In genomic region chr1:43934986-43935324, GRCh38 we compare ENCODE assay signal across 13 cellular contexts. TPM values are rescaled to one million over a fixed set of nuclear protein-coding genes. Genes with fewer than 3 reads are reported as not detected.
DNase-seq lines count a peak whose midpoint lies in the region; ATAC-seq, FAIRE-seq and TF ChIP-seq lines count a peak whose summit lies in the region.
"Had no signal": no experiment of that assay in that cellular context is flagged by ENCODE, and none has a peak within 500 bp of the region (broad histone marks: within the 10 kb centered on the region; RNA-seq: fewer than 3 reads in every experiment).

No MANE protein-coding gene starts in this region.

- no peaks in the 10 kb centered on the region for H3K27me3 ChIP-seq in SK-N-SH (ENCODE audit: insufficient read depth)
- H3K27me3 ChIP-seq in GM12878 (replicated peaks in 1 of 2; ENCODE audit: control insufficient read depth in 2 of 2, insufficient read depth in 2 of 2, low read length in 1 of 2), result no peaks in the 10 kb centered on the region
- peaks cover 48% of the 10 kb centered on the region for H3K27me3 ChIP-seq in iPS-20b (ENCODE audit: insufficient read depth, low read length)
- H3K27me3 ChIP-seq in transverse colon, result peaks cover 13% of the 10 kb centered on the region
- H3K27me3 ChIP-seq in ovary, result no peaks in the 10 kb centered on the region
- H3K27me3 ChIP-seq: brain microvascular endothelial cell had no signal

- FAIRE-seq in GM12878 (lab: Jason Lieb, UNC), result no peak

- WGBS in SK-N-SH (ENCODE audit: low lambda C conversion rate), result 45% methylated on average over 4 of the region's 5 CpGs
- 36% methylated on average over 5 of the region's 5 CpGs for WGBS in GM12878 (ENCODE audit: insufficient coverage, insufficient replicate concordance, low lambda C conversion rate, missing lambda C conversion rate)
- WGBS in transverse colon (ENCODE audit: low coverage in 1 of 2), 2 donors, result 48% methylated on average over 5 of the region's 5 CpGs; no CpG with 5 or more reads in 1 of the 2 donors
- WGBS in ovary, 3 donors, result 37 to 51% (median 38%) methylated on average over 5 of the region's 5 CpGs

- ATAC-seq in SK-N-SH treated with all-trans-retinoic acid at 6 μM for 48 hours (no peak; the same call in 2 of the 3 replicates), GM12878 (no peak), esophagus mucosa (no peak), GM19328 (IDR thresholded peaks at IDR 0.05; ENCODE audit: unreplicated experiment) (no peak)

- H3K4me2 ChIP-seq in SK-N-SH (no peak overlapping the region), GM12878 (ENCODE audit: control insufficient read depth, insufficient read depth) (no peak overlapping the region)

- H3K4me3 ChIP-seq in SK-N-SH (ENCODE audit: low read depth in 2 of 2, low read length in 1 of 2) (no peak overlapping the region; a peak in 1 of 4 replicates), GM12878 (no peak overlapping the region), iPS-20b (ENCODE audit: low read length) (peak overlapping the region; percentile 59; the same call in 1 of the 2 replicates), transverse colon (no peak overlapping the region), ovary (no peak overlapping the region)

- H3K9me3 ChIP-seq in SK-N-SH, result no peaks in the 10 kb centered on the region
- H3K9me3 ChIP-seq in GM12878 (replicated peaks; ENCODE audit: control insufficient read depth, insufficient read depth, low read length), result no peaks in the 10 kb centered on the region
- H3K9me3 ChIP-seq in iPS-20b (ENCODE audit: insufficient read depth, low read depth, low read length), result no peaks in the 10 kb centered on the region
- no peaks in the 10 kb centered on the region for H3K9me3 ChIP-seq in transverse colon
- no peaks in the 10 kb centered on the region for H3K9me3 ChIP-seq in ovary
- H3K9me3 ChIP-seq: BLaER1 had no signal

- intact Hi-C loops in GM12878 (cut with micrococcal nuclease; ENCODE audit: unreplicated experiment) (loop anchor here (1.0 to 5.0 kb wide), 3 partner anchors 98 to 406 kb away; no protein-coding TSS in a partner anchor), transverse colon (cut with DNase I; ENCODE audit: low total_unique reads) (no loop called here), ovary (cut with DNase I) (loop anchor here (2.0 to 10.0 kb wide), 5 partner anchors 168 to 710 kb away; partner anchors contain the start of gene PTPRF (in 1 of the 4))

- H4K20me1 ChIP-seq in SK-N-SH (ENCODE audit: insufficient read depth) (no peaks in the 10 kb centered on the region), GM12878 (ENCODE audit: control insufficient read depth, insufficient read depth) (no peaks in the 10 kb centered on the region)

- SMC1A ChIA-PET in GM12878 (lab: Charles Lee; ENCODE audit: uncharacterized antibody, unreplicated experiment), result interaction anchor here (0.6 to 8.7 kb wide), 52 partner anchors 9 to 708 kb away, joined by 3 to 481 read pairs (median 5); partner anchors contain the start of genes IPO13 and KDM4A

- H3K4me1 ChIP-seq in SK-N-SH (ENCODE audit: control insufficient read depth in 1 of 2, insufficient read depth in 2 of 2, low read depth in 1 of 2, low read length in 1 of 2) (peaks cover 0 to 10% of the 10 kb centered on the region in 2 experiments; a peak in 2 of 4 replicates), GM12878 (ENCODE audit: control insufficient read depth, insufficient read depth, low read length) (peaks cover 11% of the 10 kb centered on the region), iPS-20b (ENCODE audit: insufficient read depth, low read length) (peaks cover 23% of the 10 kb centered on the region), transverse colon (peaks cover 19 to 39% (median 32%) of the 10 kb centered on the region in 4 donors), ovary (ENCODE audit: insufficient read depth) (peaks cover 4% of the 10 kb centered on the region)

- H3K27ac ChIP-seq in SK-N-SH (ENCODE audit: low read depth in 2 of 2, low read length in 1 of 2), result no peak overlapping the region
- H3K27ac ChIP-seq in GM12878 (ENCODE audit: control insufficient read depth, insufficient read depth), result no peak overlapping the region
- H3K27ac ChIP-seq in iPS-20b (ENCODE audit: low read length), result no peak overlapping the region
- H3K27ac ChIP-seq in transverse colon, result peak overlapping the region in 3 of 4 donors; percentile 80 to 84 (median 80)
- H3K27ac ChIP-seq in ovary, result no peak overlapping the region
- H3K27ac ChIP-seq: BLaER1, brain microvascular endothelial cell had no signal

- H3K79me2 ChIP-seq in SK-N-SH (ENCODE audit: insufficient read depth) (no peaks in the 10 kb centered on the region), GM12878 (ENCODE audit: control insufficient read depth, insufficient read depth, low read length) (no peaks in the 10 kb centered on the region)

- no peak for TF ChIP-seq CTCF in SK-N-SH (IDR thresholded peaks at IDR 0.05)
- no peak for TF ChIP-seq CTCF in GM12878 (IDR thresholded peaks at IDR 0.05 in 2 of 3, conservative IDR thresholded peaks at IDR 0.05 in 1 of 3; ENCODE audit: control insufficient read depth in 2 of 3, extremely low read depth in 1 of 3, insufficient read depth in 1 of 3, low read depth in 3 of 3, low read length in 3 of 3)
- TF ChIP-seq CTCF in transverse colon (IDR thresholded peaks at IDR 0.05), result no peak
- TF ChIP-seq CTCF in ovary (IDR thresholded peaks at IDR 0.05), result no peak

- POLR2A ChIA-PET in SK-N-SH (lab: Yijun Ruan, JAX) (interaction anchor here (0.6 to 2.8 kb wide), 6 partner anchors 11 to 285 kb away, joined by 3 to 26 read pairs (median 5); partner anchors contain the start of genes KDM4A and ST3GAL3), GM12878 (lab: Charles Lee) (interaction anchor here (0.6 to 1.9 kb wide), 6 partner anchors 10 to 284 kb away, joined by 3 to 24 read pairs (median 6); no protein-coding TSS in a partner anchor)

- DNase-seq in SK-N-SH (no peak), GM12878 (ENCODE audit: low read depth, low spot score) (no peak), transverse colon (no peak), ovary (no peak)
- DNase-seq: DMS 273 treated with DMSO at 0.1 percent for 48 hours had no signal

- H2AFZ ChIP-seq in SK-N-SH (ENCODE audit: low read depth) (no peak overlapping the region), GM12878 (ENCODE audit: control insufficient read depth, low read depth, low read length) (no peak overlapping the region)

- no TSS peak for BruUV-seq in GM12878 (replicated peaks; lab: Mats Ljungman, UMichigan)

- H3F3A ChIP-seq in SK-N-SH (replicated peaks; ENCODE audit: insufficient read depth), result no peaks in the 10 kb centered on the region

- no peak overlapping the region for H3K9ac ChIP-seq in SK-N-SH
- no peak overlapping the region for H3K9ac ChIP-seq in GM12878 (ENCODE audit: control insufficient read depth, insufficient read depth, low read length)
- H3K9ac ChIP-seq in iPS-20b (ENCODE audit: low read depth, low read length), result no peak overlapping the region
- H3K9ac ChIP-seq: BLaER1 had no signal

- TF ChIP-seq RAD21 in SK-N-SH (IDR thresholded peaks at IDR 0.05; ENCODE audit: low read length) (no peak), GM12878 (IDR thresholded peaks at IDR 0.05; ENCODE audit: insufficient read depth, low read depth, low read length) (no peak)

- H3K36me3 ChIP-seq in SK-N-SH (replicated peaks in 1 of 2; ENCODE audit: control insufficient read depth in 1 of 2, insufficient read depth in 2 of 2, low read length in 1 of 2) (peaks cover 0 to 3% of the 10 kb centered on the region in 2 experiments), GM12878 (ENCODE audit: control insufficient read depth in 2 of 2, insufficient read depth in 2 of 2, low read length in 1 of 2) (no peaks in the 10 kb centered on the region), iPS-20b (ENCODE audit: insufficient read depth, low read depth, low read length) (peaks cover 8% of the 10 kb centered on the region; the same call in 1 of the 2 replicates), transverse colon (no peaks in the 10 kb centered on the region), ovary (no peaks in the 10 kb centered on the region)

- RAD21 ChIA-PET in GM12878 (lab: Charles Lee; ENCODE audit: unreplicated experiment), result interaction anchor here (0.6 to 13.3 kb wide), 53 partner anchors 10 to 708 kb away, joined by 3 to 587 read pairs (median 4); partner anchors contain the start of genes ATP6V0B, IPO13, KDM4A and PTPRF

- CTCF ChIA-PET in SK-N-SH (lab: Yijun Ruan, JAX), result interaction anchor here (0.6 to 15.4 kb wide), 87 partner anchors 10 to 1472 kb away, joined by 3 to 533 read pairs (median 5); partner anchors contain the start of genes CCDC24, DPH2, IPO13 and KDM4A
- CTCF ChIA-PET in GM12878 (lab: Yijun Ruan, JAX), result interaction anchor here (0.6 to 19.3 kb wide), 97 partner anchors 11 to 882 kb away, joined by 3 to 1117 read pairs (median 5); partner anchors contain the start of genes IPO13, KDM4A and ST3GAL3

- in situ Hi-C loops in GM12878 (cut with MboI) (loop anchor here (5.0 kb wide), 2 partner anchors 173 to 408 kb away; no protein-coding TSS in a partner anchor), transverse colon (cut with MboI; ENCODE audit: low pct_ligation_motif_present in 1 of 4, low pct_unique_long_range_greater_than_20kb in 1 of 4, low sequenced_read_pairs in 3 of 4) (loop anchor here (5.0 to 25.0 kb wide), 5 partner anchors 160 to 398 kb away; partner anchors contain the start of gene PTPRF (in 1 of the 4))

- no peak for TF ChIP-seq POLR2A in GM12878 (IDR thresholded peaks at IDR 0.05; ENCODE audit: low read depth, low read length)
- TF ChIP-seq POLR2A in transverse colon (IDR thresholded peaks at IDR 0.05), result no peak
- TF ChIP-seq POLR2A in ovary (IDR thresholded peaks at IDR 0.05), result no peak

- no peaks in the 10 kb centered on the region for H3K9me2 ChIP-seq in SK-N-SH

- TF ChIP-seq EP300 in SK-N-SH (IDR thresholded peaks at IDR 0.05; ENCODE audit: borderline replicate concordance in 1 of 2, low read depth in 1 of 2, low read length in 1 of 2) (no peak), GM12878 (IDR thresholded peaks at IDR 0.05; ENCODE audit: borderline replicate concordance in 1 of 2, control insufficient read depth in 1 of 2, low read depth in 2 of 2, low read length in 2 of 2) (no peak), transverse colon (IDR thresholded peaks at IDR 0.05; ENCODE audit: low read depth) (no peak), ovary (IDR thresholded peaks at IDR 0.05) (no peak)

RNA-seq across cellular contexts. Expression of gene ARTN, which starts 1.4 kb away (rescaled TPM):
- polyA plus RNA-seq in SK-N-SH (2012; rRNA removed), result 0.26 and 0.69 TPM in 2 replicates
- 0.17 TPM in 1 of 2 replicates, not detected in the other for polyA plus RNA-seq in SK-N-SH (2012; cell fraction: cytosol; rRNA removed)
- polyA plus RNA-seq in SK-N-SH (2012; cell fraction: nucleus; rRNA removed), result 3.6 and 6.6 TPM in 2 replicates
- 0.73 TPM in 1 of 2 replicates, not detected in the other for total RNA-seq in GM12878 (2013; cell fraction: nucleolus; rRNA removed)
- 0.98 and 2.1 TPM in 2 replicates for total RNA-seq in GM12878 (2014; rRNA removed)
- 0.40 and 0.69 TPM in 2 replicates for total RNA-seq in GM12878 (2014; rRNA removed; fragmentation: Illumina TruSeq; extraction: Trizol)
- 1.8 and 2.9 TPM in 2 replicates for total RNA-seq in GM12878 (2021)
- polyA plus RNA-seq in GM12878 (2011; ENCODE audit: low read depth), result not detected
- 0.11 TPM in 1 of 2 replicates, not detected in the other for polyA plus RNA-seq in GM12878 (2011; rRNA removed)
- 0.17 TPM in 1 of 2 replicates, not detected in the other for polyA plus RNA-seq in GM12878 (2011; cell fraction: cytosol; rRNA removed)
- polyA plus RNA-seq in GM12878 (2011; cell fraction: nucleus; rRNA removed), result 0.87 and 1.1 TPM in 2 replicates
- polyA plus RNA-seq in GM12878 (2012), result 1.4 and 1.8 TPM in 2 replicates
- 0.34 and 0.36 TPM in 2 replicates for polyA plus RNA-seq in GM12878 (2014; fragmentation: Illumina TruSeq; extraction: Trizol)
- polyA plus RNA-seq in GM12878 (2014; fragmentation: Nextera tagmentation; extraction: Ambion mirVana), result under 1 TPM; 0.06 to 0.16 TPM
- 1.4 and 2.8 TPM in 2 replicates for polyA plus RNA-seq in GM12878 (2014; rRNA removed)
- polyA plus RNA-seq in GM12878 (2016; fragmentation: Nextera tagmentation; extraction: Ambion mirVana), result under 1 TPM in 1 of 2 experiments, not detected in 1; 0.21 TPM
- not detected in 2 replicates for polyA minus RNA-seq in GM12878 (2011; rRNA and poly(A)+ RNA removed)
- polyA minus RNA-seq in GM12878 (2011; cell fraction: cytosol; rRNA and poly(A)+ RNA removed), result not detected in 2 replicates
- 0.38 TPM in 1 of 2 replicates, not detected in the other for polyA minus RNA-seq in GM12878 (2011; cell fraction: nucleus; rRNA and poly(A)+ RNA removed)
- total RNA-seq in transverse colon, result 10 to 100 TPM in 1 of 4 donors, 1 to 10 TPM in 2, under 1 TPM in 1; 0.96 to 17.5 (median 1.9) TPM
- total RNA-seq in ovary, result 1 to 10 TPM in 3 of 7 donors, under 1 TPM in 4; 0.72 to 1.3 (median 0.92) TPM
- polyA plus RNA-seq in ovary, result under 1 TPM in 1 of 2 donors, not detected in 1; 0.75 TPM
- total RNA-seq in esophagus mucosa, result 7.4 TPM
- total RNA-seq: A172, pulmonary artery endothelial cell had no signal

RNA-seq across cellular contexts. Expression of gene IPO13, which starts 11.8 kb away (rescaled TPM):
- 15.5 and 16.7 TPM in 2 replicates for polyA plus RNA-seq in SK-N-SH (2012; rRNA removed)
- 6.2 and 9.5 TPM in 2 replicates for polyA plus RNA-seq in SK-N-SH (2012; cell fraction: cytosol; rRNA removed)
- polyA plus RNA-seq in SK-N-SH (2012; cell fraction: nucleus; rRNA removed), result 52.6 and 55.7 TPM in 2 replicates
- total RNA-seq in GM12878 (2013; cell fraction: nucleolus; rRNA removed), result 9.0 and 13.3 TPM in 2 replicates
- 18.2 and 18.4 TPM in 2 replicates for total RNA-seq in GM12878 (2014; rRNA removed)
- total RNA-seq in GM12878 (2014; rRNA removed; fragmentation: Illumina TruSeq; extraction: Trizol), result 7.3 and 10.1 TPM in 2 replicates
- 22.1 and 26.6 TPM in 2 replicates for total RNA-seq in GM12878 (2021)
- polyA plus RNA-seq in GM12878 (2011; ENCODE audit: low read depth), result 4.5 TPM
- polyA plus RNA-seq in GM12878 (2011; rRNA removed), result 5.6 and 9.3 TPM in 2 replicates
- 19.2 TPM in 2 replicates for polyA plus RNA-seq in GM12878 (2011; cell fraction: cytosol; rRNA removed)
- polyA plus RNA-seq in GM12878 (2011; cell fraction: nucleus; rRNA removed), result 29.3 and 36.2 TPM in 2 replicates
- 8.2 and 9.6 TPM in 2 replicates for polyA plus RNA-seq in GM12878 (2012)
- 8.5 and 14.0 TPM in 2 replicates for polyA plus RNA-seq in GM12878 (2014; fragmentation: Illumina TruSeq; extraction: Trizol)
- polyA plus RNA-seq in GM12878 (2014; fragmentation: Nextera tagmentation; extraction: Ambion mirVana), result 1 to 10 TPM; 7.1 to 9.5 TPM
- polyA plus RNA-seq in GM12878 (2014; rRNA removed), result 16.5 and 17.9 TPM in 2 replicates
- 10 to 100 TPM; 21.5 TPM for polyA plus RNA-seq in GM12878 (2016; fragmentation: Nextera tagmentation; extraction: Ambion mirVana)
- 24.2 and 29.7 TPM in 2 replicates for polyA minus RNA-seq in GM12878 (2011; rRNA and poly(A)+ RNA removed)
- polyA minus RNA-seq in GM12878 (2011; cell fraction: cytosol; rRNA and poly(A)+ RNA removed), result 8.6 and 16.2 TPM in 2 replicates
- 8.7 and 14.9 TPM in 2 replicates for polyA minus RNA-seq in GM12878 (2011; cell fraction: nucleus; rRNA and poly(A)+ RNA removed)
- total RNA-seq in transverse colon, result 10 to 100 TPM; 22.7 to 64.9 (median 36.5) TPM
- 10 to 100 TPM in 6 of 7 donors, 1 to 10 TPM in 1; 8.6 to 30.3 (median 20.9) TPM for total RNA-seq in ovary
- 10 to 100 TPM in 1 of 2 donors, 1 to 10 TPM in 1; 10.0 to 15.3 TPM for polyA plus RNA-seq in ovary
- total RNA-seq in esophagus mucosa, result 21.7 TPM

RNA-seq across cellular contexts. Expression of gene DPH2, which starts 34.9 kb away (rescaled TPM):
- polyA plus RNA-seq in SK-N-SH (2012; rRNA removed), result 76.9 and 97.5 TPM in 2 replicates
- polyA plus RNA-seq in SK-N-SH (2012; cell fraction: cytosol; rRNA removed), result 32.3 and 45.3 TPM in 2 replicates
- 364 and 385 TPM in 2 replicates for polyA plus RNA-seq in SK-N-SH (2012; cell fraction: nucleus; rRNA removed)
- total RNA-seq in GM12878 (2013; cell fraction: nucleolus; rRNA removed), result 40.0 and 46.8 TPM in 2 replicates
- 67.2 and 75.1 TPM in 2 replicates for total RNA-seq in GM12878 (2014; rRNA removed)
- total RNA-seq in GM12878 (2014; rRNA removed; fragmentation: Illumina TruSeq; extraction: Trizol), result 32.2 and 37.9 TPM in 2 replicates
- total RNA-seq in GM12878 (2021), result 58.0 and 60.1 TPM in 2 replicates
- polyA plus RNA-seq in GM12878 (2011; ENCODE audit: low read depth), result 16.1 TPM
- polyA plus RNA-seq in GM12878 (2011; rRNA removed), result 30.7 and 44.0 TPM in 2 replicates
- polyA plus RNA-seq in GM12878 (2011; cell fraction: cytosol; rRNA removed), result 72.9 and 90.9 TPM in 2 replicates
- polyA plus RNA-seq in GM12878 (2011; cell fraction: nucleus; rRNA removed), result 240 and 297 TPM in 2 replicates
- 28.3 and 30.7 TPM in 2 replicates for polyA plus RNA-seq in GM12878 (2012)
- 22.4 and 43.2 TPM in 2 replicates for polyA plus RNA-seq in GM12878 (2014; fragmentation: Illumina TruSeq; extraction: Trizol)
- polyA plus RNA-seq in GM12878 (2014; fragmentation: Nextera tagmentation; extraction: Ambion mirVana), result 10 to 100 TPM; 13.1 to 14.3 TPM
- 74.5 and 76.2 TPM in 2 replicates for polyA plus RNA-seq in GM12878 (2014; rRNA removed)
- polyA plus RNA-seq in GM12878 (2016; fragmentation: Nextera tagmentation; extraction: Ambion mirVana), result 10 to 100 TPM; 76.6 to 82.9 TPM
- polyA minus RNA-seq in GM12878 (2011; rRNA and poly(A)+ RNA removed), result 41.1 and 68.5 TPM in 2 replicates
- 18.2 and 18.3 TPM in 2 replicates for polyA minus RNA-seq in GM12878 (2011; cell fraction: cytosol; rRNA and poly(A)+ RNA removed)
- 79.7 and 117 TPM in 2 replicates for polyA minus RNA-seq in GM12878 (2011; cell fraction: nucleus; rRNA and poly(A)+ RNA removed)
- total RNA-seq in transverse colon, result 10 to 100 TPM; 13.1 to 29.4 (median 17.1) TPM
- total RNA-seq in ovary, result 10 to 100 TPM in 6 of 7 donors, 1 to 10 TPM in 1; 7.2 to 27.0 (median 16.2) TPM
- polyA plus RNA-seq in ovary, result 10 to 100 TPM in 1 of 2 donors, 1 to 10 TPM in 1; 8.5 to 12.7 TPM
- 18.3 TPM for total RNA-seq in esophagus mucosa

RNA-seq across cellular contexts. Expression of gene ATP6V0B, which starts 39.8 kb away (rescaled TPM):
- 180 and 191 TPM in 2 replicates for polyA plus RNA-seq in SK-N-SH (2012; rRNA removed)
- 127 and 163 TPM in 2 replicates for polyA plus RNA-seq in SK-N-SH (2012; cell fraction: cytosol; rRNA removed)
- polyA plus RNA-seq in SK-N-SH (2012; cell fraction: nucleus; rRNA removed), result 162 and 174 TPM in 2 replicates
- 39.3 and 44.3 TPM in 2 replicates for total RNA-seq in GM12878 (2013; cell fraction: nucleolus; rRNA removed)
- 176 and 177 TPM in 2 replicates for total RNA-seq in GM12878 (2014; rRNA removed)
- total RNA-seq in GM12878 (2014; rRNA removed; fragmentation: Illumina TruSeq; extraction: Trizol), result 70.0 and 75.8 TPM in 2 replicates
- total RNA-seq in GM12878 (2021), result 115 and 120 TPM in 2 replicates
- polyA plus RNA-seq in GM12878 (2011; ENCODE audit: low read depth), result 59.4 TPM
- polyA plus RNA-seq in GM12878 (2011; rRNA removed), result 72.2 and 132 TPM in 2 replicates
- 218 and 285 TPM in 2 replicates for polyA plus RNA-seq in GM12878 (2011; cell fraction: cytosol; rRNA removed)
- 267 and 300 TPM in 2 replicates for polyA plus RNA-seq in GM12878 (2011; cell fraction: nucleus; rRNA removed)
- 76.2 and 83.3 TPM in 2 replicates for polyA plus RNA-seq in GM12878 (2012)
- polyA plus RNA-seq in GM12878 (2014; fragmentation: Illumina TruSeq; extraction: Trizol), result 30.1 and 70.5 TPM in 2 replicates
- 100 to 1,000 TPM in 1 of 2 experiments, 10 to 100 TPM in 1; 65.3 to 157 TPM for polyA plus RNA-seq in GM12878 (2014; fragmentation: Nextera tagmentation; extraction: Ambion mirVana)
- 156 and 159 TPM in 2 replicates for polyA plus RNA-seq in GM12878 (2014; rRNA removed)
- 100 to 1,000 TPM; 247 to 250 TPM for polyA plus RNA-seq in GM12878 (2016; fragmentation: Nextera tagmentation; extraction: Ambion mirVana)
- polyA minus RNA-seq in GM12878 (2011; rRNA and poly(A)+ RNA removed), result 82.2 and 119 TPM in 2 replicates
- polyA minus RNA-seq in GM12878 (2011; cell fraction: cytosol; rRNA and poly(A)+ RNA removed), result 35.1 and 43.2 TPM in 2 replicates
- polyA minus RNA-seq in GM12878 (2011; cell fraction: nucleus; rRNA and poly(A)+ RNA removed), result 65.8 and 94.1 TPM in 2 replicates
- 100 to 1,000 TPM in 2 of 4 donors, 10 to 100 TPM in 2; 29.2 to 203 (median 97.9) TPM for total RNA-seq in transverse colon
- total RNA-seq in ovary, result 100 to 1,000 TPM in 1 of 7 donors, 10 to 100 TPM in 6; 46.1 to 108 (median 66.9) TPM
- polyA plus RNA-seq in ovary, result 10 to 100 TPM; 74.4 to 76.1 TPM
- 95.7 TPM for total RNA-seq in esophagus mucosa

RNA-seq across cellular contexts. Expression of gene B4GALT2, which starts 44.1 kb away (rescaled TPM):
- polyA plus RNA-seq in SK-N-SH (2012; rRNA removed), result 43.0 and 48.0 TPM in 2 replicates
- polyA plus RNA-seq in SK-N-SH (2012; cell fraction: cytosol; rRNA removed), result 26.0 and 40.2 TPM in 2 replicates
- polyA plus RNA-seq in SK-N-SH (2012; cell fraction: nucleus; rRNA removed), result 34.8 and 35.0 TPM in 2 replicates
- 15.2 and 15.5 TPM in 2 replicates for total RNA-seq in GM12878 (2013; cell fraction: nucleolus; rRNA removed)
- 61.0 and 63.8 TPM in 2 replicates for total RNA-seq in GM12878 (2014; rRNA removed)
- total RNA-seq in GM12878 (2014; rRNA removed; fragmentation: Illumina TruSeq; extraction: Trizol), result 27.2 and 28.7 TPM in 2 replicates
- total RNA-seq in GM12878 (2021), result 45.4 and 47.3 TPM in 2 replicates
- 7.1 TPM for polyA plus RNA-seq in GM12878 (2011; ENCODE audit: low read depth)
- 9.8 and 18.0 TPM in 2 replicates for polyA plus RNA-seq in GM12878 (2011; rRNA removed)
- polyA plus RNA-seq in GM12878 (2011; cell fraction: cytosol; rRNA removed), result 27.5 and 46.7 TPM in 2 replicates
- 22.6 and 26.7 TPM in 2 replicates for polyA plus RNA-seq in GM12878 (2011; cell fraction: nucleus; rRNA removed)
- polyA plus RNA-seq in GM12878 (2012), result 19.7 and 20.5 TPM in 2 replicates
- 18.6 and 30.0 TPM in 2 replicates for polyA plus RNA-seq in GM12878 (2014; fragmentation: Illumina TruSeq; extraction: Trizol)
- polyA plus RNA-seq in GM12878 (2014; fragmentation: Nextera tagmentation; extraction: Ambion mirVana), result 1 to 10 TPM in 1 of 2 experiments, under 1 TPM in 1; 0.98 to 2.8 TPM
- 53.5 and 67.0 TPM in 2 replicates for polyA plus RNA-seq in GM12878 (2014; rRNA removed)
- polyA plus RNA-seq in GM12878 (2016; fragmentation: Nextera tagmentation; extraction: Ambion mirVana), result 1 to 10 TPM; 7.2 to 9.6 TPM
- polyA minus RNA-seq in GM12878 (2011; rRNA and poly(A)+ RNA removed), result 13.2 and 22.9 TPM in 2 replicates
- 12.6 and 14.2 TPM in 2 replicates for polyA minus RNA-seq in GM12878 (2011; cell fraction: cytosol; rRNA and poly(A)+ RNA removed)
- 9.3 and 15.2 TPM in 2 replicates for polyA minus RNA-seq in GM12878 (2011; cell fraction: nucleus; rRNA and poly(A)+ RNA removed)
- total RNA-seq in transverse colon, result 10 to 100 TPM; 16.5 to 19.5 (median 18.6) TPM
- total RNA-seq in ovary, result 10 to 100 TPM; 11.9 to 51.3 (median 33.9) TPM
- 10 to 100 TPM; 14.4 to 22.1 TPM for polyA plus RNA-seq in ovary
- 40.1 TPM for total RNA-seq in esophagus mucosa

Comparison
In these comparisons a context has a peak if more than half of its experiments do, and no peak if none do; other contexts are left out.
1. H3K27ac ChIP-seq: peak in transverse colon (3 of 4); none in SK-N-SH (0 of 2), GM12878 (single experiment), iPS-20b (single experiment) and ovary (0 of 2).
2. Of the 26 proteins assayed by ChIP-seq in both GM12878 and SK-N-SH: peak only in GM12878: none; only in SK-N-SH: NRF1; in both: none; in neither: 25.